30 cellular contexts compared by ENCODE assay signal in the genomic region with DNA sequence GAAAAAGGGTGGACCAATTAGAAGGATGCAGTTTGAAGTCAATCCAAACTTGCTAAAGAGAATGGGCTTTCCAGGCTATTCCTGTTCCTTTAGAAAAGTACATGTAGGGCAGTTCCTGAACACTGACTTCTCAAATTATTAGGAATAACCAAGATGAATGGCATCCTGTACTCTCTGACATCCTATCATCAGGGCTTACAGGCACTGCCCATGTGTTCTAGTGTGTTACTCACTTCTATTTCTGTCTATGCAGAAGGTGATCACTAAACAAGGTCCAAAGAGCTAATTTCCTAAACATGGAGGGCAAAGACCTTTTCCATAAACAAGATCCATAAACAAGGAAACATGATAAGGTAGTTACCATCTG. TPM values are rescaled to one million over a fixed set of nuclear protein-coding genes. Genes with fewer than 3 reads are reported as not detected.
DNase-seq lines count a peak whose midpoint lies in the region; ATAC-seq, FAIRE-seq and TF ChIP-seq lines count a peak whose summit lies in the region.
"Had no signal": no experiment of that assay in that cellular context is flagged by ENCODE, and none has a peak within 500 bp of the region (broad histone marks: within the 10 kb centered on the region; RNA-seq: fewer than 3 reads in every experiment).

No MANE protein-coding gene starts in this region.

- H3K79me2 ChIP-seq in osteoblast (ENCODE audit: insufficient read depth, low read length): no peaks in the 10 kb centered on the region

- no peak for DNase-seq in left ventricle myocardium inferior
- DNase-seq in right atrium auricular region (ENCODE audit: low spot score): no peak
- DNase-seq in D721Med (ENCODE audit: insufficient read length, low spot score): no peak
- no peak for DNase-seq in esophagus muscularis mucosa (ENCODE audit: extremely low spot score)
- DNase-seq in osteoblast (ENCODE audit: insufficient read length, low spot score, missing footprints): peak; percentile 50
- no peak for DNase-seq in activated naive CD8-positive, alpha-beta T cell treated with anti-CD3 and anti-CD28 coated beads, Interleukin-2, amount 50 U/mL, for 24 hours
- DNase-seq: AML-193; Caco-2; Calu3; CD4-positive, alpha-beta T cell; CD8-positive, alpha-beta T cell; DMS 273 treated with DMSO at 0.1 percent for 48 hours; DMS153; DMS53; DMS79; DND-41; EL; GDM1 had no signal

- H3K27ac Mint-ChIP-seq in activated naive CD8-positive, alpha-beta T cell treated with anti-CD3 and anti-CD28 coated beads, Interleukin-2, amount 50 U/mL, for 24 hours: no peak overlapping the region
- H3K27ac Mint-ChIP-seq: B cell; CD4-positive, alpha-beta T cell; CD8-positive, alpha-beta T cell had no signal

- H3K4me1 Mint-ChIP-seq in activated naive CD8-positive, alpha-beta T cell treated with anti-CD3 and anti-CD28 coated beads, Interleukin-2, amount 50 U/mL, for 24 hours: no peaks in the 10 kb centered on the region
- H3K4me1 Mint-ChIP-seq: B cell had no signal

- H3K4me1 ChIP-seq in left ventricle myocardium inferior: peaks cover 24% of the 10 kb centered on the region
- H3K4me1 ChIP-seq in right atrium auricular region: no peaks in the 10 kb centered on the region
- peaks cover 0 to 42% (median 33%) of the 10 kb centered on the region in 4 donors for H3K4me1 ChIP-seq in esophagus muscularis mucosa
- no peaks in the 10 kb centered on the region for H3K4me1 ChIP-seq in osteoblast (ENCODE audit: insufficient read depth, low read length)
- H3K4me1 ChIP-seq: A549; BLaER1 treated with 17β-estradiol and CSF1 and Interleukin-3, amounts not matched to agents 10 nM and 100 nM; Caco-2 had no signal

- no peaks in the 10 kb centered on the region for H3K27me3 Mint-ChIP-seq in activated naive CD8-positive, alpha-beta T cell treated with anti-CD3 and anti-CD28 coated beads, Interleukin-2, amount 50 U/mL, for 24 hours
- H3K27me3 Mint-ChIP-seq: CD4-positive, alpha-beta T cell had no signal

- peak overlapping the region; percentile 23 for H3K27ac ChIP-seq in left ventricle myocardium inferior (replicated peaks)
- no peak overlapping the region for H3K27ac ChIP-seq in right atrium auricular region
- peak overlapping the region; percentile 37 to 59 (median 44) for H3K27ac ChIP-seq in esophagus muscularis mucosa (replicated peaks in 1 of 4)
- H3K27ac ChIP-seq in osteoblast (ENCODE audit: low read depth, low read length): no peak overlapping the region
- H3K27ac ChIP-seq: 22Rv1; A549; BLaER1 treated with 17β-estradiol and CSF1 and Interleukin-3, amounts not matched to agents 10 nM and 100 nM; C4-2B had no signal

- H4K20me1 ChIP-seq in osteoblast (ENCODE audit: insufficient read depth, low read length): no peaks in the 10 kb centered on the region
- H4K20me1 ChIP-seq: BLaER1 treated with 17β-estradiol and CSF1 and Interleukin-3, amounts not matched to agents 10 nM and 100 nM had no signal

- FAIRE-seq in D721Med (lab: Jason Lieb, UNC): peak; percentile 38
- FAIRE-seq: A549, GM12878, GM12892, GM18507 had no signal

- H3K4me2 ChIP-seq in osteoblast (ENCODE audit: insufficient read depth, low read length): no peak overlapping the region
- H3K4me2 ChIP-seq: A549; BLaER1 treated with 17β-estradiol and CSF1 and Interleukin-3, amounts not matched to agents 10 nM and 100 nM had no signal

- no peak for ATAC-seq in activated naive CD8-positive, alpha-beta T cell treated with anti-CD3 and anti-CD28 coated beads, Interleukin-2, amount 50 U/mL, for 24 hours
- ATAC-seq in GM21526 (IDR thresholded peaks at IDR 0.05; ENCODE audit: low FRiP score, unreplicated experiment): no peak
- ATAC-seq: A549; CD8-positive, alpha-beta T cell; GM12878 had no signal

- H3K36me3 ChIP-seq in left ventricle myocardium inferior (no peaks in the 10 kb centered on the region), right atrium auricular region (no peaks in the 10 kb centered on the region), esophagus muscularis mucosa (no peaks in the 10 kb centered on the region), osteoblast (ENCODE audit: insufficient read depth, low read length) (no peaks in the 10 kb centered on the region)
- H3K36me3 ChIP-seq: BLaER1 treated with 17β-estradiol and CSF1 and Interleukin-3, amounts not matched to agents 10 nM and 100 nM had no signal

- TF ChIP-seq POLR2A in esophagus muscularis mucosa (IDR thresholded peaks at IDR 0.05; ENCODE audit: low read depth): no peak

- intact Hi-C loops in left ventricle myocardium inferior (cut with micrococcal nuclease) (no loop called here), esophagus muscularis mucosa (cut with DNase I) (no loop called here)

- H3K36me3 Mint-ChIP-seq in activated naive CD8-positive, alpha-beta T cell treated with anti-CD3 and anti-CD28 coated beads, Interleukin-2, amount 50 U/mL, for 24 hours (ENCODE audit: low read depth): no peaks in the 10 kb centered on the region
- H3K36me3 Mint-ChIP-seq: CD8-positive, alpha-beta T cell had no signal

- no peaks in the 10 kb centered on the region for H3K9me3 Mint-ChIP-seq in activated naive CD8-positive, alpha-beta T cell treated with anti-CD3 and anti-CD28 coated beads, Interleukin-2, amount 50 U/mL, for 24 hours
- H3K9me3 Mint-ChIP-seq: CD8-positive, alpha-beta T cell had no signal

- H3K27me3 ChIP-seq in left ventricle myocardium inferior (ENCODE audit: low read depth): no peaks in the 10 kb centered on the region
- H3K27me3 ChIP-seq in right atrium auricular region: no peaks in the 10 kb centered on the region
- no peaks in the 10 kb centered on the region for H3K27me3 ChIP-seq in esophagus muscularis mucosa
- H3K27me3 ChIP-seq in osteoblast (ENCODE audit: insufficient read depth, low read length): peaks cover 11% of the 10 kb centered on the region

- TF ChIP-seq EP300 in esophagus muscularis mucosa (IDR thresholded peaks at IDR 0.05): no peak

- no peak overlapping the region for H2AFZ ChIP-seq in osteoblast (ENCODE audit: low read length)

- TF ChIP-seq CTCF in left ventricle myocardium inferior (IDR thresholded peaks at IDR 0.05; ENCODE audit: borderline replicate concordance) (no peak), right atrium auricular region (IDR thresholded peaks at IDR 0.05) (no peak), D721Med (IDR thresholded peaks at IDR 0.05; ENCODE audit: insufficient read depth, missing control alignments) (no peak), esophagus muscularis mucosa (IDR thresholded peaks at IDR 0.05) (no peak), osteoblast (IDR thresholded peaks at IDR 0.05; ENCODE audit: extremely low read depth, low read depth, low read length) (no peak)

- H3K9me3 ChIP-seq in left ventricle myocardium inferior (replicated peaks) (no peaks in the 10 kb centered on the region), right atrium auricular region (no peaks in the 10 kb centered on the region), esophagus muscularis mucosa (no peaks in the 10 kb centered on the region), osteoblast (ENCODE audit: low read depth, low read length) (no peaks in the 10 kb centered on the region)
- H3K9me3 ChIP-seq: A549, Caco-2 had no signal

- H3K4me3 Mint-ChIP-seq in activated naive CD8-positive, alpha-beta T cell treated with anti-CD3 and anti-CD28 coated beads, Interleukin-2, amount 50 U/mL, for 24 hours: no peak overlapping the region
- H3K4me3 Mint-ChIP-seq: B cell; CD4-positive, alpha-beta T cell; CD8-positive, alpha-beta T cell had no signal

- no peak overlapping the region for H3K4me3 ChIP-seq in left ventricle myocardium inferior
- H3K4me3 ChIP-seq in right atrium auricular region: no peak overlapping the region
- no peak overlapping the region for H3K4me3 ChIP-seq in esophagus muscularis mucosa
- no peak overlapping the region for H3K4me3 ChIP-seq in osteoblast (ENCODE audit: insufficient read depth, low read length)
- H3K4me3 ChIP-seq: A549; BLaER1 treated with 17β-estradiol and CSF1 and Interleukin-3, amounts not matched to agents 10 nM and 100 nM; GM12878 had no signal

RNA-seq across cellular contexts. Expression of gene AWAT2, which starts 53.7 kb away (rescaled TPM):
- total RNA-seq in left ventricle myocardium inferior (not detected), right atrium auricular region (not detected), esophagus muscularis mucosa (not detected), osteoblast (not detected in 2 replicates)
- total RNA-seq: A172; B cell; Caco-2; Calu3; CD4-positive, alpha-beta T cell; CD8-positive, alpha-beta T cell; Daoy; G401; GM12878 had no signal

Comparison
In these comparisons a context has a peak if more than half of its experiments do, and no peak if none do; other contexts are left out.
1. H3K27ac ChIP-seq: peak in left ventricle myocardium inferior (single experiment) and esophagus muscularis mucosa (4 of 4); none in right atrium auricular region (0 of 2) and osteoblast (single experiment).